8 cellular contexts compared by ENCODE assay signal in the genomic region with DNA sequence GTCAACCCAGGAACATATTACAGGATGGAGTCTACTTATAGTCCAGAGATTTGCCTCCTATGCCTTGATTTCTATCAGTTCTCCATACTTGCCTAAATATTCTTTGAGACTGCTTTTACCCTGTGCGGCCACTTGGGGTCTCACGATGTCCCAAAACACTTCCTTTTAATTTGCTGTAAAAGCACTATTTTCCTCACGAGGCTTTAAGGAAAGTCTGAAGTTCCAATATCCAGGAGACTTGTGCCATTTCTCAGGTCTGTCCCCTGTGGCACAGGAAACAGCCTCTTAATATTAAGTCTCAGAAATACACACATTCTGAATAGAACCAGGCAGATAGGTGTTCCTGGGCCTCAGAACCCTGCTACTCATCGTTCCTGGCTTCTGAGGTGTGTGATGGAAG.
DNase-seq lines count a peak whose midpoint lies in the region; ATAC-seq and TF ChIP-seq lines count a peak whose summit lies in the region.

No MANE protein-coding gene starts in this region.

- DNase-seq in AG10803 (ENCODE audit: low read depth): peak; percentile 29
- peak; percentile 14 for DNase-seq in SK-N-DZ (ENCODE audit: low spot score)
- DNase-seq in esophagus squamous epithelium (lab: John Stamatoyannopoulos, UW): no peak
- DNase-seq in occipital lobe (lab: John Stamatoyannopoulos, UW): peak; percentile 1
- DNase-seq in NCI-H1930 (lab: John Stamatoyannopoulos, UW): no peak

- no peak for TF ChIP-seq POLR2A in esophagus squamous epithelium (IDR thresholded peaks at IDR 0.05)

- no peaks in the 10 kb centered on the region for H3K9me3 ChIP-seq in esophagus squamous epithelium

- TF ChIP-seq CTCF in AG10803 (conservative IDR thresholded peaks at IDR 0.05; ENCODE audit: low read length) (peak; percentile 68), GM12874 (IDR thresholded peaks at IDR 0.05; ENCODE audit: insufficient read depth, low read depth, low read length) (peak; percentile 56), esophagus squamous epithelium (IDR thresholded peaks at IDR 0.05) (peak; percentile 20 to 65 (median 52))

- intact Hi-C loops in esophagus squamous epithelium (cut with DNase I): no loop called here

- no peaks in the 10 kb centered on the region for H3K27me3 ChIP-seq in esophagus squamous epithelium

- peak; percentile 60 for ATAC-seq in HG03095 (IDR thresholded peaks at IDR 0.05; ENCODE audit: unreplicated experiment)
- ATAC-seq in GM21423 (IDR thresholded peaks at IDR 0.05; ENCODE audit: unreplicated experiment): no peak

- no peak overlapping the region for H3K4me3 ChIP-seq in AG10803 (ENCODE audit: low read length)
- H3K4me3 ChIP-seq in esophagus squamous epithelium: no peak overlapping the region

- H3K36me3 ChIP-seq in esophagus squamous epithelium: peaks cover 0 to 5% (median 0%) of the 10 kb centered on the region in 3 donors

- 9 to 17% methylated on average over 2 to 4 of the region's 4 CpGs for WGBS in esophagus squamous epithelium, 2 donors

- H3K4me1 ChIP-seq in esophagus squamous epithelium: peaks cover 4 to 50% (median 21%) of the 10 kb centered on the region in 3 donors

- H3K27ac ChIP-seq in esophagus squamous epithelium: peak overlapping the region in 2 of 4 donors; percentile 18 to 36

Comparison
In these comparisons a context has a peak if more than half of its experiments do, and no peak if none do; other contexts are left out.
1. DNase-seq: peak in AG10803 (single experiment), SK-N-DZ (single experiment) and occipital lobe (single experiment); none in esophagus squamous epithelium (single experiment) and NCI-H1930 (0 of 2).
2. Peak in every context shown above with its lines, with median percentiles within 50 percentile points of each other: CTCF ChIP-seq.